Comparison of ENCODE assay signal across 22 cellular contexts in genomic region chr1:82451191-82451590, GRCh38.
"Had no signal": no experiment of that assay in that cellular context is flagged by ENCODE, and none has a peak within 500 bp of the region (broad histone marks: within the 10 kb centered on the region; RNA-seq: fewer than 3 reads in every experiment).

No MANE protein-coding gene starts in this region.

- H3K4me1 ChIP-seq: colonic mucosa, esophagus muscularis mucosa, esophagus squamous epithelium, gastrocnemius medialis, gastroesophageal sphincter, heart left ventricle, heart right ventricle had no signal

- H3K4me3 ChIP-seq: colonic mucosa, coronary artery, dorsolateral prefrontal cortex, esophagus muscularis mucosa, esophagus squamous epithelium, gastrocnemius medialis, gastroesophageal sphincter, heart left ventricle, heart right ventricle had no signal

- H3K36me3 ChIP-seq: colonic mucosa, esophagus muscularis mucosa, esophagus squamous epithelium, gastrocnemius medialis, gastroesophageal sphincter, heart left ventricle, heart right ventricle had no signal

- H3K9me3 ChIP-seq: colonic mucosa, gastrocnemius medialis had no signal

- DNase-seq: colonic mucosa; cortex of kidney; dermis blood vessel endothelial cell; dorsolateral prefrontal cortex; effector CD4-positive, alpha-beta T cell; effector CD8-positive, alpha-beta T cell; effector memory CD4-positive, alpha-beta T cell; effector memory CD8-positive, alpha-beta T cell; endodermal cell; erythroblast; esophagus squamous epithelium; foreskin keratinocyte; foreskin melanocyte; gastrocnemius medialis; glutamatergic neuron; head of caudate nucleus; heart left ventricle; heart right ventricle had no signal

- H3K27me3 ChIP-seq: colonic mucosa, dorsolateral prefrontal cortex, esophagus muscularis mucosa, esophagus squamous epithelium, foreskin keratinocyte, gastrocnemius medialis, gastroesophageal sphincter, heart left ventricle, heart right ventricle had no signal

- H3K27ac ChIP-seq: colonic mucosa, coronary artery, dorsolateral prefrontal cortex, epithelial cell of prostate, esophagus muscularis mucosa, esophagus squamous epithelium, foreskin keratinocyte, gastrocnemius medialis, gastroesophageal sphincter, heart left ventricle, heart right ventricle had no signal
